Comparison of ENCODE assay signal across 8 cellular contexts in the genomic region with DNA sequence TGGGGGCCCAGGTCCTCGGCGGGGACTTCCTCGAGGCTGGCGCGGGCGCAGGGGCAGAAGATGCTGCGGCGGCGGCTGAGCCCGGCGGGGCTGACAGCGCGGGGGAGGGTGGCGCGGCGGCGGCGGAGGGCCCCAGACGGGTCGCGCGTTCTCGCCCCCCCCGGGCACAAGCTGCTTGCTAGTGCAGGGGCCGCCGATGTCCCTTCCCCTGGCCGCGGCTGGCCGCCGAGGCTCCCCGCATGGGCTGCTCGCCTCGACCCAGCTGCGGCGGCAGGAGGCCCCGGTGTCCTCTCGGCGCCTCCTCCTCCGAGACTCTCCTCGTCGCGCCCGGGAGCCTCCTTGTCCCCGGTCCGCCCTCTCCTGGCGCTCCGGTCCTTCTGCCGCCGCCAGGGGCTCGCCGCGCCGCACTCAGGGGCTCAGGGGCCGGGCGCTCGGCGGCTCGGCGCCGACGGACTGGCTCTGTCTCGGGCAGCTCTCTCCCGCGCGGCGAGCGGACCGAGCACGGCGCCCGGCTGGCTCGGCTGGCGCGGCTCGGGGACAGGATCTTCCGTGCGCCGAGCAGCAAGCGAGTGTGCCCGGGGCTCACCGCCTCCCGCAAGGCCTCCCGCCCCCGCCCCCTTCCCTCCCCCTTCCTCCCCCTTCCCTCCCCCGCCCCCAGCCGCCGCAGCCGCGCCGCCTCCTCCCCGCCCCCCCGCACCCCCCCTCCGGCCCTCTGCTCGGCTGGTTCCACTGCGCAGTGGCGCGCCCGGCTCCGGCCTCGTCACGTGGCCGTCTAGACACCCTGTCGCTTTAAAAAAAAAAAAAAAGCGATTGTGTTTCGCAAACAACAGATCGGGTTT. TPM values are rescaled to one million over a fixed set of nuclear protein-coding genes. Genes with fewer than 3 reads are reported as not detected.
DNase-seq lines count a peak whose midpoint lies in the region; ATAC-seq and TF ChIP-seq lines count a peak whose summit lies in the region.

No MANE protein-coding gene starts in this region.

- peak; percentile 37 for ATAC-seq in HG03135 (IDR thresholded peaks at IDR 0.05; ENCODE audit: unreplicated experiment)

- peak overlapping the region; percentile 90 for H3K4me3 Mint-ChIP-seq in chondrocyte (ENCODE audit: unreplicated experiment)

- peak; percentile 87 for TF ChIP-seq POLR2A in GM18951 (IDR thresholded peaks at IDR 0.05; ENCODE audit: extremely low read depth, insufficient read depth, insufficient read length)

- peak; percentile 90 for DNase-seq in AG08396 (ENCODE audit: low spot score)
- DNase-seq in NCI-H446 (lab: John Stamatoyannopoulos, UW), result peak; percentile 19 to 79
- DNase-seq in activated CD4-positive, CD25-positive, alpha-beta regulatory T cell treated with anti-CD3 and anti-CD28 coated beads, Interleukin-2, amount 50 U/mL, for 72 hours, result peak; percentile 73
- DNase-seq in chondrocyte (ENCODE audit: low spot score), result no peak
- DNase-seq in kidney glomerular epithelial cell (lab: John Stamatoyannopoulos, UW), result peak; percentile 83
- peak; percentile 71 to 73 for DNase-seq in stimulated activated CD4-positive, alpha-beta T cell treated with anti-CD3 and anti-CD28 coated beads, Interleukin-1b, Interleukin-23, amount 100 ng/mL, for 4 hours (ENCODE audit: low read depth in 2 of 2)

- H3K9me3 Mint-ChIP-seq in chondrocyte (ENCODE audit: low read depth), result no peaks in the 10 kb centered on the region

- H3K4me1 Mint-ChIP-seq in chondrocyte (ENCODE audit: low read depth), result peaks cover 38% of the 10 kb centered on the region

- no peaks in the 10 kb centered on the region for H3K27me3 Mint-ChIP-seq in chondrocyte (ENCODE audit: low read depth)

- TF ChIP-seq CTCF in chondrocyte (IDR thresholded peaks at IDR 0.05), result peak; percentile 72

- H3K27ac Mint-ChIP-seq in chondrocyte (ENCODE audit: unreplicated experiment), result peak overlapping the region; percentile 100

- in situ Hi-C loops in GM18951 (cut with MboI; ENCODE audit: low sequenced_read_pairs, unreplicated experiment), result no loop called here

- H3K36me3 Mint-ChIP-seq in chondrocyte (ENCODE audit: low read depth), result peaks cover 27% of the 10 kb centered on the region

RNA-seq across cellular contexts. Expression of a gene that starts 0.9 kb away (rescaled TPM):
- total RNA-seq in chondrocyte, result 61.2 to 99.9 TPM (median 70.1 TPM) in 3 replicates
